In the genomic region with DNA sequence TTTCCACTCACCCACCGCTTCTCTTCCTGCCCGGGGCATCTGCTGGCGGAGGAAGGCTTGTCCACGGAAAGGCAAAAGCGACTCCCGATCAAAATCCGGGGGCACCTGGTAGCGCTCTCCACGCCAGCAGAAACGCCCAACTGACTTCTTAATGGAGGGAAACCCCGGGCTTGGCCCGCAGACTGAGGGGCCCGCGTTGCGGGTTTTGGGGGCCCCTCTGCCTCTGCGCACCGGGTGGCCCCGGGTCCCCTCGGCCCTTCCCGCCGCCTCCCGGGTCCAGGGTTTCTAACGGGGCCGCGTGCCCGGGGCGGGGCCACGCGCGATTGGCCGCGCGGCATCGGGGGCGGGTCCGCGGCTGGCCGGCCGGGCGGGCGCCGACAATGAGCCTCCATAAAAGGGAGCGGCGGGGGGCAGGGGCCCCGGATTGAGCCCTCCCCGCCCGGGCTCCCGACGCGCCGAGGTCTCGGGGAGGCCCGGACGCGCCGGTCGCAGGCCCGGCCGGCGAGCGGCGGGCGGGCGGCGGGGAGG, we compare ENCODE assay signal across 8 cellular contexts. TPM values are rescaled to one million over a fixed set of nuclear protein-coding genes. Genes with fewer than 3 reads are reported as not detected.
A peak's percentile ranks its signal among the peaks of the same experiment; 100 is the strongest.
DNase-seq lines count a peak whose midpoint lies in the region; ATAC-seq and TF ChIP-seq lines count a peak whose summit lies in the region.

A gene with protein sequence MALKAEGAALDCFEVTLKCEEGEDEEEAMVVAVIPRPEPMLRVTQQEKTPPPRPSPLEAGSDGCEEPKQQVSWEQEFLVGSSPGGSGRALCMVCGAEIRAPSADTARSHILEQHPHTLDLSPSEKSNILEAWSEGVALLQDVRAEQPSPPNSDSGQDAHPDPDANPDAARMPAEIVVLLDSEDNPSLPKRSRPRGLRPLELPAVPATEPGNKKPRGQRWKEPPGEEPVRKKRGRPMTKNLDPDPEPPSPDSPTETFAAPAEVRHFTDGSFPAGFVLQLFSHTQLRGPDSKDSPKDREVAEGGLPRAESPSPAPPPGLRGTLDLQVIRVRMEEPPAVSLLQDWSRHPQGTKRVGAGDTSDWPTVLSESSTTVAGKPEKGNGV (plus strand): TSS at position 422 of the 528 bp plus-strand sequence. CDS start 231 bp downstream, outside the sequence.

- CTCF ChIA-PET in naive thymus-derived CD4-positive, alpha-beta T cell (lab: Charles Lee), result no interaction called here

- H3K36me3 ChIP-seq in naive thymus-derived CD4-positive, alpha-beta T cell (ENCODE audit: control insufficient read depth in 2 of 3, insufficient read depth in 3 of 3, low read length in 3 of 3), result peaks cover 0 to 5% (median 0%) of the 10 kb centered on the region in 3 experiments

- H3K36me3 Mint-ChIP-seq in IgD-negative memory B cell, result peaks cover 2% of the 10 kb centered on the region
- H3K36me3 Mint-ChIP-seq in activated T-helper 17 cell treated with anti-CD3 and anti-CD28 coated beads, Interleukin-2, amount 50 U/mL, for 72 hours (ENCODE audit: low read depth), result peaks cover 32% of the 10 kb centered on the region
- peaks cover 0 to 15% (median 8%) of the 10 kb centered on the region in 5 donors for H3K36me3 Mint-ChIP-seq in naive thymus-derived CD4-positive, alpha-beta T cell
- peaks cover 13 to 23% of the 10 kb centered on the region in 2 donors for H3K36me3 Mint-ChIP-seq in stimulated activated naive B cell treated with anti-CD40 and anti-IgM and Interleukin-4, amounts not matched to agents 10 μg/mL and 1 μg/mL and 100 μg/mL, for 72 hours

- peak within 1 kb of the TSS; percentile 69 for H3K27ac ChIP-seq in naive thymus-derived CD4-positive, alpha-beta T cell (ENCODE audit: low read depth, low read length)

- H3K9me3 Mint-ChIP-seq in IgD-negative memory B cell, result no peaks in the 10 kb centered on the region
- H3K9me3 Mint-ChIP-seq in activated T-helper 17 cell treated with anti-CD3 and anti-CD28 coated beads, Interleukin-2, amount 50 U/mL, for 72 hours, result no peaks in the 10 kb centered on the region
- H3K9me3 Mint-ChIP-seq in naive thymus-derived CD4-positive, alpha-beta T cell, result no peaks in the 10 kb centered on the region
- no peaks in the 10 kb centered on the region for H3K9me3 Mint-ChIP-seq in stimulated activated naive B cell treated with anti-CD40 and anti-IgM and Interleukin-4, amounts not matched to agents 10 μg/mL and 1 μg/mL and 100 μg/mL, for 72 hours

- intact Hi-C loops in naive thymus-derived CD4-positive, alpha-beta T cell (cut with micrococcal nuclease), result loop anchor here (1.0 to 5.0 kb wide), 6 partner anchors 24 to 141 kb away; partner anchors contain the start of genes ZFTA (in 2 of the 2), ATL3 (in 1 of the 2), MARK2 (in 1 of the 2) and RTN3 (in 1 of the 2)

- H3K27me3 ChIP-seq in naive thymus-derived CD4-positive, alpha-beta T cell (ENCODE audit: control insufficient read depth in 2 of 2, insufficient read depth in 2 of 2, low read length in 2 of 2), result no peaks in the 10 kb centered on the region

- H3K4me3 ChIP-seq in fibroblast of mammary gland (ENCODE audit: control insufficient read depth, low read depth, low read length), result peak within 1 kb of the TSS; percentile 86
- H3K4me3 ChIP-seq in naive thymus-derived CD4-positive, alpha-beta T cell (ENCODE audit: low read length), result peak within 1 kb of the TSS; percentile 65

- POLR2A ChIA-PET in naive thymus-derived CD4-positive, alpha-beta T cell (lab: Charles Lee), result no interaction called here

- no peaks in the 10 kb centered on the region for H3K27me3 Mint-ChIP-seq in IgD-negative memory B cell
- no peaks in the 10 kb centered on the region for H3K27me3 Mint-ChIP-seq in activated T-helper 17 cell treated with anti-CD3 and anti-CD28 coated beads, Interleukin-2, amount 50 U/mL, for 72 hours
- no peaks in the 10 kb centered on the region for H3K27me3 Mint-ChIP-seq in naive thymus-derived CD4-positive, alpha-beta T cell
- no peaks in the 10 kb centered on the region for H3K27me3 Mint-ChIP-seq in stimulated activated naive B cell treated with anti-CD40 and anti-IgM and Interleukin-4, amounts not matched to agents 10 μg/mL and 1 μg/mL and 100 μg/mL, for 72 hours

- peak; percentile 83 for ATAC-seq in GM21529 (IDR thresholded peaks at IDR 0.05; ENCODE audit: unreplicated experiment)
- ATAC-seq in activated T-helper 17 cell treated with anti-CD3 and anti-CD28 coated beads, Interleukin-2, amount 50 U/mL, for 72 hours (replicated peaks), result peak; percentile 93
- ATAC-seq in naive thymus-derived CD4-positive, alpha-beta T cell, result peak; percentile 94
- ATAC-seq in stimulated activated naive B cell treated with anti-CD40 and anti-IgM and Interleukin-4, amounts not matched to agents 10 μg/mL and 1 μg/mL and 100 μg/mL, for 72 hours (replicated peaks), result peak; percentile 90 to 94

- peak; percentile 88 for DNase-seq in DMS53 (lab: John Stamatoyannopoulos, UW)
- DNase-seq in RPMI7951 (ENCODE audit: low read depth), result peak; percentile 77
- DNase-seq in fibroblast of mammary gland (ENCODE audit: low read depth), result peak; percentile 35
- DNase-seq in naive thymus-derived CD4-positive, alpha-beta T cell, result peak; percentile 17 to 90 (median 36)
- DNase-seq in stimulated activated naive B cell treated with anti-CD40 and anti-IgM and Interleukin-4, amounts not matched to agents 10 μg/mL and 1 μg/mL and 100 μg/mL, for 72 hours, result peak; percentile 53

- H3K4me3 Mint-ChIP-seq in IgD-negative memory B cell, result peak within 1 kb of the TSS; percentile 82 to 91 (median 89)
- peak within 1 kb of the TSS; percentile 80 for H3K4me3 Mint-ChIP-seq in activated T-helper 17 cell treated with anti-CD3 and anti-CD28 coated beads, Interleukin-2, amount 50 U/mL, for 72 hours
- peak within 1 kb of the TSS; percentile 71 to 86 (median 80) for H3K4me3 Mint-ChIP-seq in naive thymus-derived CD4-positive, alpha-beta T cell
- H3K4me3 Mint-ChIP-seq in stimulated activated naive B cell treated with anti-CD40 and anti-IgM and Interleukin-4, amounts not matched to agents 10 μg/mL and 1 μg/mL and 100 μg/mL, for 72 hours, result peak within 1 kb of the TSS; percentile 85

- no peaks in the 10 kb centered on the region for H3K9me3 ChIP-seq in naive thymus-derived CD4-positive, alpha-beta T cell (ENCODE audit: control insufficient read depth in 2 of 3, low read length in 3 of 3)

- peak within 1 kb of the TSS; percentile 6 to 67 (median 27) for H3K27ac Mint-ChIP-seq in IgD-negative memory B cell
- H3K27ac Mint-ChIP-seq in activated T-helper 17 cell treated with anti-CD3 and anti-CD28 coated beads, Interleukin-2, amount 50 U/mL, for 72 hours, result peak within 1 kb of the TSS; percentile 28
- peak within 1 kb of the TSS in 7 of 9 donors; percentile 5 to 63 (median 29) for H3K27ac Mint-ChIP-seq in naive thymus-derived CD4-positive, alpha-beta T cell
- peak within 1 kb of the TSS; percentile 59 for H3K27ac Mint-ChIP-seq in stimulated activated naive B cell treated with anti-CD40 and anti-IgM and Interleukin-4, amounts not matched to agents 10 μg/mL and 1 μg/mL and 100 μg/mL, for 72 hours

- H3K4me1 Mint-ChIP-seq in IgD-negative memory B cell, result peaks cover 9 to 19% (median 12%) of the 10 kb centered on the region in 3 donors
- H3K4me1 Mint-ChIP-seq in activated T-helper 17 cell treated with anti-CD3 and anti-CD28 coated beads, Interleukin-2, amount 50 U/mL, for 72 hours, result peaks cover 19% of the 10 kb centered on the region
- peaks cover 6 to 32% (median 21%) of the 10 kb centered on the region in 7 donors for H3K4me1 Mint-ChIP-seq in naive thymus-derived CD4-positive, alpha-beta T cell
- H3K4me1 Mint-ChIP-seq in stimulated activated naive B cell treated with anti-CD40 and anti-IgM and Interleukin-4, amounts not matched to agents 10 μg/mL and 1 μg/mL and 100 μg/mL, for 72 hours, result peaks cover 15 to 30% of the 10 kb centered on the region in 2 donors

- TF ChIP-seq CTCF in fibroblast of mammary gland (conservative IDR thresholded peaks at IDR 0.05; ENCODE audit: control insufficient read depth, insufficient read depth, low read depth, low read length), result no peak

- peaks cover 4 to 6% of the 10 kb centered on the region in 2 donors for H3K4me1 ChIP-seq in naive thymus-derived CD4-positive, alpha-beta T cell (ENCODE audit: control insufficient read depth in 2 of 2, insufficient read depth in 2 of 2, low read length in 2 of 2)

RNA-seq across cellular contexts. Expression of the gene that starts here (rescaled TPM):
- polyA plus RNA-seq in IgD-negative memory B cell, result 0.94 TPM
- total RNA-seq in RPMI7951 (2014; rRNA removed; shearing (Covaris generic)), result 12.1 and 16.3 TPM in 2 replicates
- 10 to 100 TPM; 26.0 to 51.8 TPM for total RNA-seq in activated T-helper 17 cell treated with anti-CD3 and anti-CD28 coated beads, Interleukin-2, amount 50 U/mL, for 72 hours
- 10 to 100 TPM in 2 of 5 experiments, 1 to 10 TPM in 3; 6.6 to 42.2 (median 9.3) TPM for total RNA-seq in naive thymus-derived CD4-positive, alpha-beta T cell
- under 1 TPM; 0.22 to 0.53 TPM for polyA plus RNA-seq in naive thymus-derived CD4-positive, alpha-beta T cell

Comparison
In these comparisons a context has a peak if more than half of its experiments do, and no peak if none do; other contexts are left out.
1. Peak in every context shown above with its lines: DNase-seq, ATAC-seq, H3K4me3 ChIP-seq and H3K27ac ChIP-seq.
2. DNase-seq: peak in every context shown above with its lines; median percentile 88 in DMS53; 77 in RPMI7951; 53 in stimulated activated naive B cell treated with anti-CD40 and anti-IgM and Interleukin-4, amounts not matched to agents 10 μg/mL and 1 μg/mL and 100 μg/mL, for 72 hours; 36 in naive thymus-derived CD4-positive, alpha-beta T cell; 35 in fibroblast of mammary gland.